ENCODE assay signal across 1 cellular context in genomic region chr18:48488388-48488850, GRCh38.
TF ChIP-seq lines count a peak whose summit lies in the region.

No MANE protein-coding gene starts in this region.

TF ChIP-seq in HepG2, 621 proteins besides CTCF, POLR2A, EP300 and RAD21 (continued from another document and continues in another):
- TF ChIP-seq FLYWCH1 (CRISPR knock-in tag; IDR thresholded peaks at IDR 0.05) = no peak
- TF ChIP-seq SP140L (CRISPR knock-in tag; IDR thresholded peaks at IDR 0.05; ENCODE audit: borderline replicate concordance) = no peak
- no peak for TF ChIP-seq CHCHD3 (CRISPR knock-in tag; IDR thresholded peaks at IDR 0.05)
- peak; percentile 46; the same call in 1 of the 2 replicates for TF ChIP-seq ZBTB7B (CRISPR knock-in tag; IDR thresholded peaks at IDR 0.05)
- TF ChIP-seq E2F2 (CRISPR knock-in tag; IDR thresholded peaks at IDR 0.05; ENCODE audit: borderline replicate concordance) = no peak
- no peak for TF ChIP-seq HNRNPLL (IDR thresholded peaks at IDR 0.05; ENCODE audit: low read depth, low read length, poor library complexity, severe bottlenecking)
- TF ChIP-seq TOPORS (CRISPR knock-in tag; IDR thresholded peaks at IDR 0.05) = no peak
- TF ChIP-seq RFXANK (CRISPR knock-in tag; IDR thresholded peaks at IDR 0.05) = no peak
- TF ChIP-seq RARA (CRISPR knock-in tag; IDR thresholded peaks at IDR 0.05) = peak; percentile 70
- TF ChIP-seq, protein P1, sequence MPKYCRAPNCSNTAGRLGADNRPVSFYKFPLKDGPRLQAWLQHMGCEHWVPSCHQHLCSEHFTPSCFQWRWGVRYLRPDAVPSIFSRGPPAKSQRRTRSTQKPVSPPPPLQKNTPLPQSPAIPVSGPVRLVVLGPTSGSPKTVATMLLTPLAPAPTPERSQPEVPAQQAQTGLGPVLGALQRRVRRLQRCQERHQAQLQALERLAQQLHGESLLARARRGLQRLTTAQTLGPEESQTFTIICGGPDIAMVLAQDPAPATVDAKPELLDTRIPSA (CRISPR knock-in tag; IDR thresholded peaks at IDR 0.05; ENCODE audit: borderline replicate concordance) = no peak
- no peak for TF ChIP-seq ZNF407 (CRISPR knock-in tag; IDR thresholded peaks at IDR 0.05; ENCODE audit: not compliant biosample characterization)
- TF ChIP-seq CREBL2 (CRISPR knock-in tag; IDR thresholded peaks at IDR 0.05; ENCODE audit: borderline replicate concordance) = no peak
- TF ChIP-seq ZNF260 (CRISPR knock-in tag; IDR thresholded peaks at IDR 0.05; ENCODE audit: borderline replicate concordance, low read depth) = no peak
- TF ChIP-seq ZNF879 (CRISPR knock-in tag; IDR thresholded peaks at IDR 0.05) = no peak
- TF ChIP-seq ZSCAN21 (CRISPR knock-in tag; IDR thresholded peaks at IDR 0.05; ENCODE audit: borderline replicate concordance) = no peak
- TF ChIP-seq NR2F2 (IDR thresholded peaks at IDR 0.05; ENCODE audit: borderline replicate concordance, low read depth) = no peak; the same call in 1 of the 2 replicates
- no peak for TF ChIP-seq RELA (CRISPR knock-in tag; IDR thresholded peaks at IDR 0.05)
- no peak for TF ChIP-seq ZNF431 (CRISPR knock-in tag; IDR thresholded peaks at IDR 0.05; ENCODE audit: borderline replicate concordance, low read depth)
- TF ChIP-seq ZNF460 (CRISPR knock-in tag; IDR thresholded peaks at IDR 0.05; ENCODE audit: borderline replicate concordance) = no peak
- no peak for TF ChIP-seq HMGXB4 (CRISPR knock-in tag; IDR thresholded peaks at IDR 0.05; ENCODE audit: borderline replicate concordance in 1 of 2, low read depth in 1 of 2)
- TF ChIP-seq ZFP90 (CRISPR knock-in tag; IDR thresholded peaks at IDR 0.05; ENCODE audit: borderline replicate concordance) = 0 out of 2 replicates have a peak, but pooled peaks have one; percentile 25
- TF ChIP-seq XRCC5 (optimal IDR thresholded peaks at IDR 0.05; ENCODE audit: low read length) = no peak
- peak; percentile 84 for TF ChIP-seq PITX1 (CRISPR knock-in tag; IDR thresholded peaks at IDR 0.05)
- TF ChIP-seq IRF1 (CRISPR knock-in tag; IDR thresholded peaks at IDR 0.05; ENCODE audit: low read depth) = no peak
- no peak for TF ChIP-seq ZNF367 (CRISPR knock-in tag; IDR thresholded peaks at IDR 0.05; ENCODE audit: borderline replicate concordance)
- TF ChIP-seq ZNF121 (CRISPR knock-in tag; IDR thresholded peaks at IDR 0.05) = no peak
- TF ChIP-seq ZNF850 (CRISPR knock-in tag; conservative IDR thresholded peaks at IDR 0.05) = no peak
- TF ChIP-seq, protein P2, sequence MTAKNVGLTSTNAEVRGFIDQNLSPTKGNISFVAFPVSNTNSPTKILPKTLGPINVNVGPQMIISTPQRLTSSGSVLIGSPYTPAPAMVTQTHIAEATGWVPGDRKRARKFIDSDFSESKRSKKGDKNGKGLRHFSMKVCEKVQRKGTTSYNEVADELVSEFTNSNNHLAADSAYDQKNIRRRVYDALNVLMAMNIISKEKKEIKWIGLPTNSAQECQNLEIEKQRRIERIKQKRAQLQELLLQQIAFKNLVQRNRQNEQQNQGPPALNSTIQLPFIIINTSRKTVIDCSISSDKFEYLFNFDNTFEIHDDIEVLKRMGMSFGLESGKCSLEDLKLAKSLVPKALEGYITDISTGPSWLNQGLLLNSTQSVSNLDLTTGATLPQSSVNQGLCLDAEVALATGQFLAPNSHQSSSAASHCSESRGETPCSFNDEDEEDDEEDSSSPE (CRISPR knock-in tag; IDR thresholded peaks at IDR 0.05) = no peak
- peak; percentile 47 for TF ChIP-seq ASH2L (IDR thresholded peaks at IDR 0.05; ENCODE audit: insufficient read length, low read depth, low read length)
- TF ChIP-seq, protein P3, sequence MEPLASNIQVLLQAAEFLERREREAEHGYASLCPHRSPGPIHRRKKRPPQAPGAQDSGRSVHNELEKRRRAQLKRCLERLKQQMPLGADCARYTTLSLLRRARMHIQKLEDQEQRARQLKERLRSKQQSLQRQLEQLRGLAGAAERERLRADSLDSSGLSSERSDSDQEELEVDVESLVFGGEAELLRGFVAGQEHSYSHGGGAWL (CRISPR knock-in tag; IDR thresholded peaks at IDR 0.05) = no peak
- peak; percentile 95 for TF ChIP-seq ISL2 (CRISPR knock-in tag; IDR thresholded peaks at IDR 0.05)
- TF ChIP-seq, protein P4, sequence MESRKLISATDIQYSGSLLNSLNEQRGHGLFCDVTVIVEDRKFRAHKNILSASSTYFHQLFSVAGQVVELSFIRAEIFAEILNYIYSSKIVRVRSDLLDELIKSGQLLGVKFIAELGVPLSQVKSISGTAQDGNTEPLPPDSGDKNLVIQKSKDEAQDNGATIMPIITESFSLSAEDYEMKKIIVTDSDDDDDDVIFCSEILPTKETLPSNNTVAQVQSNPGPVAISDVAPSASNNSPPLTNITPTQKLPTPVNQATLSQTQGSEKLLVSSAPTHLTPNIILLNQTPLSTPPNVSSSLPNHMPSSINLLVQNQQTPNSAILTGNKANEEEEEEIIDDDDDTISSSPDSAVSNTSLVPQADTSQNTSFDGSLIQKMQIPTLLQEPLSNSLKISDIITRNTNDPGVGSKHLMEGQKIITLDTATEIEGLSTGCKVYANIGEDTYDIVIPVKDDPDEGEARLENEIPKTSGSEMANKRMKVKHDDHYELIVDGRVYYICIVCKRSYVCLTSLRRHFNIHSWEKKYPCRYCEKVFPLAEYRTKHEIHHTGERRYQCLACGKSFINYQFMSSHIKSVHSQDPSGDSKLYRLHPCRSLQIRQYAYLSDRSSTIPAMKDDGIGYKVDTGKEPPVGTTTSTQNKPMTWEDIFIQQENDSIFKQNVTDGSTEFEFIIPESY (CRISPR knock-in tag; IDR thresholded peaks at IDR 0.05) = peak; percentile 43; the same call in 1 of the 2 replicates
- no peak; the same call in 1 of the 2 replicates for TF ChIP-seq NR2C2 (CRISPR knock-in tag; IDR thresholded peaks at IDR 0.05; ENCODE audit: borderline replicate concordance)
- TF ChIP-seq PAXIP1 (CRISPR knock-in tag; conservative IDR thresholded peaks at IDR 0.05) = peak; percentile 92
- no peak for TF ChIP-seq ZNF567 (CRISPR knock-in tag; IDR thresholded peaks at IDR 0.05; ENCODE audit: borderline replicate concordance)
- no peak for TF ChIP-seq DMAP1 (CRISPR knock-in tag; IDR thresholded peaks at IDR 0.05)
- no peak for TF ChIP-seq SMARCC2 (IDR thresholded peaks at IDR 0.05)
- no peak for TF ChIP-seq ZNF512 (CRISPR knock-in tag; IDR thresholded peaks at IDR 0.05)
